16 cellular contexts compared by ENCODE assay signal in the genomic region with DNA sequence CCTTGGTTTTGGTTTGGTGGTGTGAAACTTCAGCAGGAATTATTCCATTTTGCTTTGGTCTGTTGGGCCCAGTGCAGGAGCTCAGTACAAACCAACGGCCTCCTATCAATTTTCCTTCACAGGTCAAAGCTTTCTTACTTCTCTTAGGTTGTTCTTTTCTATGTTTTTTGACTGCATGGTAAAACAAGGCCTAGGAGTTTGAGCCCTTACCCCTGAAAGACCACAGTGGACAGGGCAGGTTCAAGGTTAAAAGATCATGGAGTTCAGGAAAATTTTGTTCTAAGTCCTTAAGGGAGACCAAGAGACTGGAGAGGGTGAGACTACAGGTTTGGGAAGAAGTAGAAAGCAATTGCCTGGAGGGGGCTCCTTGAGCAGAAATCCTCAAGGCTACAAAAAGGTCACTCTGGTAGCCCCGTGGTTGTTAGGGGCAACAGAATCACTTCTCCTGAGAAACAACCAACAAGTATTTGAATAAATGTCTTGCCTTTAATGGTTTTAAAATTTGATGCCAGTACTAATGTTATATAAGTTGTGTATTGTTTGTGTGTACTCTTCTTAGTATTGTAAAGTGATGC. TPM values are rescaled to one million over a fixed set of nuclear protein-coding genes. Genes with fewer than 3 reads are reported as not detected.
A peak's percentile ranks its signal among the peaks of the same experiment; 100 is the strongest.
DNase-seq lines count a peak whose midpoint lies in the region; ATAC-seq and TF ChIP-seq lines count a peak whose summit lies in the region.
"Had no signal": no experiment of that assay in that cellular context is flagged by ENCODE, and none has a peak within 500 bp of the region (broad histone marks: within the 10 kb centered on the region; RNA-seq: fewer than 3 reads in every experiment).

No MANE protein-coding gene starts in this region.

- intact Hi-C loops in mammary epithelial cell (cut with micrococcal nuclease) = no loop called here
- intact Hi-C loops in activated CD4-positive, alpha-beta memory T cell treated with anti-CD3 and anti-CD28 coated beads for 36 hours (cut with micrococcal nuclease) = loop anchor here (5.0 kb wide), 1 partner anchor 78 kb away; no protein-coding TSS in a partner anchor

- H3K4me3 Mint-ChIP-seq in activated CD4-positive, alpha-beta memory T cell treated with anti-CD3 and anti-CD28 coated beads for 36 hours = no peak overlapping the region
- H3K4me3 Mint-ChIP-seq: activated B cell treated with CpG ODN at 0.5 μM for 24 hours; activated naive CD4-positive, alpha-beta T cell treated with anti-CD3 and anti-CD28 coated beads, Interleukin-2, amount 50 U/mL, for 24 hours had no signal

- H3K4me2 ChIP-seq in mammary epithelial cell (ENCODE audit: insufficient read depth, low read depth, low read length) = no peak overlapping the region

- H3K36me3 ChIP-seq in mammary epithelial cell (ENCODE audit: insufficient read depth, low read length) (no peaks in the 10 kb centered on the region), muscle layer of duodenum (ENCODE audit: control insufficient read depth in 1 of 2, insufficient read depth in 2 of 2, low read length in 2 of 2) (no peaks in the 10 kb centered on the region)

- peak overlapping the region; percentile 48 for H2AFZ ChIP-seq in mammary epithelial cell (ENCODE audit: low read depth, low read length)

- peaks cover 7% of the 10 kb centered on the region for H3K4me1 Mint-ChIP-seq in activated CD4-positive, alpha-beta memory T cell treated with anti-CD3 and anti-CD28 coated beads for 36 hours (ENCODE audit: low read depth)
- H3K4me1 Mint-ChIP-seq: activated B cell treated with CpG ODN at 0.5 μM for 24 hours; activated naive CD4-positive, alpha-beta T cell treated with anti-CD3 and anti-CD28 coated beads, Interleukin-2, amount 50 U/mL, for 24 hours had no signal

- POLR2A ChIA-PET in activated CD4-positive, alpha-beta memory T cell treated with anti-CD3 and anti-CD28 coated beads for 36 hours (lab: Charles Lee) = no interaction called here

- ATAC-seq in GM19463 (IDR thresholded peaks at IDR 0.05; ENCODE audit: unreplicated experiment) = no peak
- ATAC-seq in GM21786 (IDR thresholded peaks at IDR 0.05; ENCODE audit: unreplicated experiment) = no peak
- no peak for ATAC-seq in GM18520 (IDR thresholded peaks at IDR 0.05; ENCODE audit: unreplicated experiment)
- ATAC-seq: HepG2, left lobe of liver had no signal

- DNase-seq in HT-29 (ENCODE audit: low spot score) = peak; percentile 24
- DNase-seq in mammary epithelial cell = no peak
- no peak for DNase-seq in activated CD4-positive, alpha-beta memory T cell treated with anti-CD3 and anti-CD28 coated beads for 36 hours
- DNase-seq: activated B cell treated with CpG ODN at 0.5 μM for 24 hours; central memory CD4-positive, alpha-beta T cell; hippocampal formation; SW 1271 had no signal

- no peaks in the 10 kb centered on the region for H3K27me3 Mint-ChIP-seq in activated CD4-positive, alpha-beta memory T cell treated with anti-CD3 and anti-CD28 coated beads for 36 hours
- H3K27me3 Mint-ChIP-seq: activated B cell treated with CpG ODN at 0.5 μM for 24 hours had no signal

- CTCF ChIA-PET in mammary epithelial cell (lab: Charles Lee; ENCODE audit: low non-redundant PET) = interaction anchor here (0.6 kb wide), 1 partner anchor 72 kb away, joined by 3 read pairs; no protein-coding TSS in a partner anchor
- CTCF ChIA-PET in activated CD4-positive, alpha-beta memory T cell treated with anti-CD3 and anti-CD28 coated beads for 36 hours (lab: Charles Lee) = no interaction called here

- H3K9ac ChIP-seq in mammary epithelial cell (ENCODE audit: insufficient read depth, low read length) = no peak overlapping the region

- in situ Hi-C loops in mammary epithelial cell (cut with MboI; ENCODE audit: low sequenced_read_pairs in 2 of 2) = loop anchor here (5.0 to 25.0 kb wide), 4 partner anchors 226 to 468 kb away; no protein-coding TSS in a partner anchor

- dilution Hi-C loops in mammary epithelial cell (cut with HindIII; ENCODE audit: low sequenced_read_pairs) = no loop called here

- H3K36me3 Mint-ChIP-seq in activated CD4-positive, alpha-beta memory T cell treated with anti-CD3 and anti-CD28 coated beads for 36 hours = no peaks in the 10 kb centered on the region
- H3K36me3 Mint-ChIP-seq: activated naive CD4-positive, alpha-beta T cell treated with anti-CD3 and anti-CD28 coated beads, Interleukin-2, amount 50 U/mL, for 24 hours had no signal

- H3K4me1 ChIP-seq in mammary epithelial cell (ENCODE audit: insufficient read depth, low read length) (peaks cover 24% of the 10 kb centered on the region), muscle layer of duodenum (ENCODE audit: control insufficient read depth in 1 of 2, insufficient read depth in 2 of 2, low read length in 2 of 2) (peaks cover 0 to 11% of the 10 kb centered on the region in 2 donors)

- H3K79me2 ChIP-seq in mammary epithelial cell (ENCODE audit: insufficient read depth, low read length) = no peaks in the 10 kb centered on the region

- WGBS in mammary epithelial cell (ENCODE audit: low coverage, missing lambda C conversion rate) = 75% methylated on average over 2 of the region's 2 CpGs

- no peaks in the 10 kb centered on the region for H4K20me1 ChIP-seq in mammary epithelial cell (ENCODE audit: insufficient read depth, low read length)

- H3K9me3 ChIP-seq in mammary epithelial cell (replicated peaks; ENCODE audit: insufficient read depth, low read length) (no peaks in the 10 kb centered on the region), muscle layer of duodenum (ENCODE audit: control insufficient read depth in 1 of 2, low read length in 2 of 2) (no peaks in the 10 kb centered on the region)

- no peaks in the 10 kb centered on the region for H3K27me3 ChIP-seq in mammary epithelial cell (ENCODE audit: insufficient read depth, low read length)
- H3K27me3 ChIP-seq in muscle layer of duodenum (ENCODE audit: low read depth, low read length) = no peaks in the 10 kb centered on the region

- H3K27ac ChIP-seq in 22Rv1 = peak overlapping the region; percentile 30; the same call in 1 of the 2 replicates
- peak overlapping the region; percentile 75 for H3K27ac ChIP-seq in mammary epithelial cell (ENCODE audit: insufficient read depth, low read depth, low read length)
- H3K27ac ChIP-seq in muscle layer of duodenum (ENCODE audit: low read length) = peak overlapping the region; percentile 56

- no TSS peak for BruUV-seq in mammary epithelial cell (replicated peaks; lab: Mats Ljungman, UMichigan)

- H3K27ac Mint-ChIP-seq in activated CD4-positive, alpha-beta memory T cell treated with anti-CD3 and anti-CD28 coated beads for 36 hours = no peak overlapping the region
- H3K27ac Mint-ChIP-seq: activated B cell treated with CpG ODN at 0.5 μM for 24 hours; activated naive CD4-positive, alpha-beta T cell treated with anti-CD3 and anti-CD28 coated beads, Interleukin-2, amount 50 U/mL, for 24 hours had no signal

- H3K4me3 ChIP-seq in mammary epithelial cell (replicated peaks in 1 of 3; ENCODE audit: insufficient read depth in 1 of 3, low read depth in 2 of 3, low read length in 3 of 3) (no peak overlapping the region), muscle layer of duodenum (ENCODE audit: low read depth in 1 of 2, low read length in 2 of 2) (no peak overlapping the region)
- H3K4me3 ChIP-seq: skin epidermis had no signal

- H3K9me3 Mint-ChIP-seq in activated CD4-positive, alpha-beta memory T cell treated with anti-CD3 and anti-CD28 coated beads for 36 hours = no peaks in the 10 kb centered on the region
- H3K9me3 Mint-ChIP-seq: activated B cell treated with CpG ODN at 0.5 μM for 24 hours; activated naive CD4-positive, alpha-beta T cell treated with anti-CD3 and anti-CD28 coated beads, Interleukin-2, amount 50 U/mL, for 24 hours had no signal

- TF ChIP-seq CTCF in 22Rv1 (IDR thresholded peaks at IDR 0.05) = no peak
- no peak for TF ChIP-seq CTCF in mammary epithelial cell (conservative IDR thresholded peaks at IDR 0.05 in 1 of 2, IDR thresholded peaks at IDR 0.05 in 1 of 2; ENCODE audit: extremely low read depth in 1 of 2, insufficient read depth in 1 of 2, low read depth in 1 of 2, low read length in 2 of 2)

RNA-seq across cellular contexts. Expression of a gene that starts 40.9 kb away (rescaled TPM):
- total RNA-seq in HT-29 (2014; rRNA removed; shearing (Covaris generic)) = 1.6 and 3.0 TPM in 2 replicates
- total RNA-seq in mammary epithelial cell = 10 to 100 TPM; 18.8 to 25.8 TPM
- polyA plus RNA-seq in mammary epithelial cell = 5.0 TPM
- 26.7 TPM for polyA minus RNA-seq in mammary epithelial cell
- 10 to 100 TPM; 17.2 to 21.4 TPM for total RNA-seq in activated CD4-positive, alpha-beta memory T cell treated with anti-CD3 and anti-CD28 coated beads for 36 hours
